ENCODE assay signal across 15 cellular contexts in the genomic region with DNA sequence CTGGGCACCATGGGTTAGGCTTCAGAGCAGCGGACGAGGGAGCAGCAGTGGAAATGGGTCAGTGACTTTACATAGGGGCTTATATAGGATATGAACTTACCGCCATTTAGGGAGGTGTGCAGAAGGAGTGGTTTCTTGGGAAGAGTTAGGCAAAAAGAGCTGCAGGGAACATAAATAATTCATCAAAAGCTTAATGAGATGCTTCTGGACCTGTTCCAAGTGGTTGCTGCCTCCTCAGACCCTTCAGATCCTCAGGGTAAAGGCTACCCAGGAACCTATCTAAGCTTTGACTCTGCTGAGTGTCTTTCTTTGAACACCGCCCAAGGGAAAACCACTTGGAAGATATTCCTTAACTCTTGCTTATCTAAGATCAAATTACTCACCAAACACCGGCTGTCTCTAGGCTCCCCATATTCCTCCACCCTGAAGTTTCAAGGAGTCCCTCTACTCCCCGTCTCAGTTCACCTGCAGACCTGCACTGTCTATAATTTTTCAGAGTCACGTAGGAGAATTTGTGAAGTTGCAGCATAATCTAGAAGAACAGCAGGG. TPM values are rescaled to one million over a fixed set of nuclear protein-coding genes. Genes with fewer than 3 reads are reported as not detected.
A peak's percentile ranks its signal among the peaks of the same experiment; 100 is the strongest.
DNase-seq lines count a peak whose midpoint lies in the region; ATAC-seq, FAIRE-seq and TF ChIP-seq lines count a peak whose summit lies in the region.
"Had no signal": no experiment of that assay in that cellular context is flagged by ENCODE, and none has a peak within 500 bp of the region (broad histone marks: within the 10 kb centered on the region; RNA-seq: fewer than 3 reads in every experiment).

A gene (minus strand): TSS at position 51 of the 549 bp plus-strand sequence. CDS start 40 bp downstream, at position 11.

- no peaks in the 10 kb centered on the region for H3K9me3 Mint-ChIP-seq in activated naive CD4-positive, alpha-beta T cell treated with anti-CD3 and anti-CD28 coated beads, Interleukin-2, amount 50 U/mL, for 24 hours
- H3K9me3 Mint-ChIP-seq in activated naive CD4-positive, alpha-beta T cell treated with anti-CD3 and anti-CD28 coated beads, Interleukin-2, amount 10 ng/mL, durations not matched to agents 7 days and 5 days, result no peaks in the 10 kb centered on the region

- peaks cover 40% of the 10 kb centered on the region for H3K27me3 Mint-ChIP-seq in activated naive CD4-positive, alpha-beta T cell treated with anti-CD3 and anti-CD28 coated beads, Interleukin-2, amount 50 U/mL, for 24 hours
- H3K27me3 Mint-ChIP-seq in activated naive CD4-positive, alpha-beta T cell treated with anti-CD3 and anti-CD28 coated beads, Interleukin-2, amount 10 ng/mL, durations not matched to agents 7 days and 5 days, result peaks cover 48% of the 10 kb centered on the region

- H3K9me3 ChIP-seq in HAP-1, result no peaks in the 10 kb centered on the region
- H3K9me3 ChIP-seq: neutrophil, testis had no signal

- no peak for ATAC-seq in GM21360 (IDR thresholded peaks at IDR 0.05; ENCODE audit: unreplicated experiment)

- CTCF ChIA-PET in activated naive CD4-positive, alpha-beta T cell treated with anti-CD3 and anti-CD28 coated beads, Interleukin-2, amount 10 ng/mL, durations not matched to agents 7 days and 5 days (lab: Charles Lee), result interaction anchor here (0.8 kb wide), 1 partner anchor 12 kb away, joined by 3 read pairs; no protein-coding TSS in a partner anchor

- no peaks in the 10 kb centered on the region for H3K4me1 Mint-ChIP-seq in activated naive CD4-positive, alpha-beta T cell treated with anti-CD3 and anti-CD28 coated beads, Interleukin-2, amount 50 U/mL, for 24 hours
- no peaks in the 10 kb centered on the region for H3K4me1 Mint-ChIP-seq in activated naive CD4-positive, alpha-beta T cell treated with anti-CD3 and anti-CD28 coated beads, Interleukin-2, amount 10 ng/mL, durations not matched to agents 7 days and 5 days

- H3K27ac Mint-ChIP-seq in activated naive CD4-positive, alpha-beta T cell treated with anti-CD3 and anti-CD28 coated beads, Interleukin-2, amount 50 U/mL, for 24 hours, result peak within 1 kb of the TSS; percentile 15
- H3K27ac Mint-ChIP-seq in activated naive CD4-positive, alpha-beta T cell treated with anti-CD3 and anti-CD28 coated beads, Interleukin-2, amount 10 ng/mL, durations not matched to agents 7 days and 5 days, result no peak within 1 kb of the TSS
- H3K27ac Mint-ChIP-seq: activated naive CD4-positive, alpha-beta T cell treated with anti-CD3 and anti-CD28 coated beads for 36 hours had no signal

- H3K4me3 Mint-ChIP-seq in activated naive CD4-positive, alpha-beta T cell treated with anti-CD3 and anti-CD28 coated beads, Interleukin-2, amount 50 U/mL, for 24 hours, result no peak within 1 kb of the TSS
- H3K4me3 Mint-ChIP-seq in activated naive CD4-positive, alpha-beta T cell treated with anti-CD3 and anti-CD28 coated beads, Interleukin-2, amount 10 ng/mL, durations not matched to agents 7 days and 5 days, result no peak within 1 kb of the TSS
- H3K4me3 Mint-ChIP-seq: activated naive CD4-positive, alpha-beta T cell treated with anti-CD3 and anti-CD28 coated beads for 36 hours had no signal

- no peak for DNase-seq in activated naive CD4-positive, alpha-beta T cell treated with anti-CD3 and anti-CD28 coated beads, Interleukin-2, amount 10 ng/mL, durations not matched to agents 7 days and 5 days
- DNase-seq in NCI-H2196 (lab: John Stamatoyannopoulos, UW; ENCODE audit: unreplicated experiment) (peak; percentile 61), bronchial epithelial cell (ENCODE audit: low read depth) (peak; percentile 47), D341Med (ENCODE audit: low spot score) (no peak), MV-4-11 (lab: John Stamatoyannopoulos, UW) (no peak), HAP-1 (ENCODE audit: low spot score in 2 of 2) (no peak)
- DNase-seq: activated naive CD4-positive, alpha-beta T cell treated with anti-CD3 and anti-CD28 coated beads for 36 hours; COR-L47; testis; WERI-Rb-1 had no signal

- H3K36me3 ChIP-seq in bronchial epithelial cell (ENCODE audit: control insufficient read depth, insufficient read depth, low read length) (no peaks in the 10 kb centered on the region), HAP-1 (replicated peaks) (no peaks in the 10 kb centered on the region)
- H3K36me3 ChIP-seq: neutrophil, WERI-Rb-1 had no signal

- peak; percentile 7 for FAIRE-seq in bronchial epithelial cell (lab: Jason Lieb, UNC)

- H3K27me3 ChIP-seq in bronchial epithelial cell (ENCODE audit: control insufficient read depth, insufficient read depth, low read length) (peaks cover 60% of the 10 kb centered on the region), HAP-1 (ENCODE audit: low read depth) (peaks cover 5% of the 10 kb centered on the region; the same call in 1 of the 2 replicates)
- H3K27me3 ChIP-seq: testis had no signal

- peaks cover 6% of the 10 kb centered on the region for H3K36me3 Mint-ChIP-seq in activated naive CD4-positive, alpha-beta T cell treated with anti-CD3 and anti-CD28 coated beads, Interleukin-2, amount 50 U/mL, for 24 hours
- no peaks in the 10 kb centered on the region for H3K36me3 Mint-ChIP-seq in activated naive CD4-positive, alpha-beta T cell treated with anti-CD3 and anti-CD28 coated beads, Interleukin-2, amount 10 ng/mL, durations not matched to agents 7 days and 5 days

- in situ Hi-C loops in HAP-1 (cut with MboI; ENCODE audit: low sequenced_read_pairs), result no loop called here

- no peaks in the 10 kb centered on the region for H3K4me1 ChIP-seq in HAP-1
- H3K4me1 ChIP-seq: testis had no signal

- TF ChIP-seq CTCF in bronchial epithelial cell (IDR thresholded peaks at IDR 0.05; ENCODE audit: insufficient read depth, low read length, severe bottlenecking), result no peak

- no peak within 1 kb of the TSS for H3K4me3 ChIP-seq in bronchial epithelial cell (ENCODE audit: low read depth, low read length)
- no peak within 1 kb of the TSS for H3K4me3 ChIP-seq in HAP-1
- H3K4me3 ChIP-seq: testis had no signal

RNA-seq across cellular contexts. Expression of the gene that starts here (rescaled TPM):
- not detected in 2 replicates for total RNA-seq in bronchial epithelial cell
- total RNA-seq: activated naive CD4-positive, alpha-beta T cell treated with anti-CD3 and anti-CD28 coated beads for 36 hours; chondrocyte; lung microvascular endothelial cell had no signal

Comparison
In these comparisons a context has a peak if more than half of its experiments do, and no peak if none do; other contexts are left out.
1. Peak in DNase-seq in bronchial epithelial cell; RNA of the gene not detected or under 1 TPM.